In the genomic region with DNA sequence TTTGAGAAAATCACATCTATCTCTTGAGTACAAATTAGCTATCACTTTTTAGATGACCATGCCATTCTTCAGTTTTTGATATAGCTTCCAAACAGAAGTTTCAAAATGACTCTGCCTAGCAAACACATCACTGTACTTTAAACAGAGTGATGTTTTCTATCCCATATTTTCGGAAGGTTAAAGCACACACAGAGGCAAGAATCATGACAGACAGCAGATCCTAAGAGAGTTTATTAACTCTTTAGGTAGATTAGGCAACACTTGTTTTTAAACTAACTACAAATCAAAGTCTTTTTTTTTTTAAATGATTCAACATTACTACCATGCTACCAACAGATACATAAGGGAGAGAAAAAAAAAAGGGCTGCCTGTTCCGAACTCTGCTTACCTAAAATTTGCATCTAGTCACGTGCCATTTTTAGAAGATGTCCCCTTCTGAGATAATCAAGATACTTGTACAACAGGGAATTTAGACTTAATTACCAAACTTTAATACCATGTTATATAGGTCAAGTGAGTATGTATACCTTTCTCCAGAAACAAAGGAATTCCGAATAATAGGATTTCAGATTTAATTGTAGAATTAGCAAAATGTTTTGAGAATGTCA, we compare ENCODE assay signal across 11 cellular contexts. TPM values are rescaled to one million over a fixed set of nuclear protein-coding genes. Genes with fewer than 3 reads are reported as not detected.
DNase-seq lines count a peak whose midpoint lies in the region; ATAC-seq and TF ChIP-seq lines count a peak whose summit lies in the region.
"Had no signal": no experiment of that assay in that cellular context is flagged by ENCODE, and none has a peak within 500 bp of the region (broad histone marks: within the 10 kb centered on the region; RNA-seq: fewer than 3 reads in every experiment).

No MANE protein-coding gene starts in this region.

- peak overlapping the region in 1 of 2 donors; percentile 86 for H3K9ac ChIP-seq in liver (ENCODE audit: low read depth in 1 of 2, low read length in 2 of 2)

- no peaks in the 10 kb centered on the region for H3K9me3 ChIP-seq in adrenal gland (replicated peaks in 1 of 3)
- no peaks in the 10 kb centered on the region for H3K9me3 ChIP-seq in liver (ENCODE audit: control insufficient read depth in 4 of 4, low read length in 3 of 4)
- no peaks in the 10 kb centered on the region for H3K9me3 ChIP-seq in transverse colon

- H3K27me3 ChIP-seq in adrenal gland (no peaks in the 10 kb centered on the region), liver (ENCODE audit: control insufficient read depth in 4 of 4, insufficient read depth in 4 of 4, low read length in 3 of 4) (no peaks in the 10 kb centered on the region), transverse colon (peaks cover 40% of the 10 kb centered on the region)

- H3K27me3 Mint-ChIP-seq in activated naive CD4-positive, alpha-beta T cell treated with anti-CD3 and anti-CD28 coated beads, Interleukin-2, amount 10 ng/mL, durations not matched to agents 7 days and 5 days = peaks cover 17% of the 10 kb centered on the region

- no peak for TF ChIP-seq POLR2A in adrenal gland (IDR thresholded peaks at IDR 0.05)
- no peak for TF ChIP-seq POLR2A in transverse colon (IDR thresholded peaks at IDR 0.05)

- peaks cover 61% of the 10 kb centered on the region for H3K4me1 Mint-ChIP-seq in activated naive CD4-positive, alpha-beta T cell treated with anti-CD3 and anti-CD28 coated beads, Interleukin-2, amount 10 ng/mL, durations not matched to agents 7 days and 5 days

- no peak for DNase-seq in activated naive CD4-positive, alpha-beta T cell treated with anti-CD3 and anti-CD28 coated beads, Interleukin-2, amount 10 ng/mL, durations not matched to agents 7 days and 5 days
- no peak for DNase-seq in activated naive CD4-positive, alpha-beta T cell treated with anti-CD3 and anti-CD28 coated beads, Interleukin-2, amount 50 U/mL, for 16 hours
- DNase-seq in adrenal gland = no peak
- no peak for DNase-seq in transverse colon
- DNase-seq in NCI-H1092 (lab: John Stamatoyannopoulos, UW) = no peak
- no peak for DNase-seq in effector CD8-positive, alpha-beta T cell (lab: John Stamatoyannopoulos, UW)
- DNase-seq: NCI-H187 treated with DMSO at 0.1 percent for 48 hours; stimulated activated CD4-positive, alpha-beta T cell treated with anti-CD3 and anti-CD28 coated beads, Interleukin-12 subunit alpha, Interleukin-12 subunit beta, amount 100 ng/mL, for 4 hours had no signal

- H3K9me3 Mint-ChIP-seq in activated naive CD4-positive, alpha-beta T cell treated with anti-CD3 and anti-CD28 coated beads, Interleukin-2, amount 10 ng/mL, durations not matched to agents 7 days and 5 days = no peaks in the 10 kb centered on the region

- CTCF ChIA-PET in activated naive CD4-positive, alpha-beta T cell treated with anti-CD3 and anti-CD28 coated beads, Interleukin-2, amount 10 ng/mL, durations not matched to agents 7 days and 5 days (lab: Charles Lee) = interaction anchor here (1.0 to 1.1 kb wide), 2 partner anchors 61 to 167 kb away, joined by 3 read pairs; no protein-coding TSS in a partner anchor

- 65 to 71% (median 67%) methylated on average over 4 of the region's 4 CpGs for WGBS in adrenal gland, 4 donors
- 37% methylated on average over 4 of the region's 4 CpGs for WGBS in liver
- WGBS in transverse colon (ENCODE audit: low coverage in 1 of 2), 2 donors = 52 to 71% methylated on average over 4 of the region's 4 CpGs

- H3K36me3 ChIP-seq in adrenal gland (replicated peaks in 1 of 2) = no peaks in the 10 kb centered on the region
- no peaks in the 10 kb centered on the region for H3K36me3 ChIP-seq in liver (ENCODE audit: control insufficient read depth in 4 of 4, insufficient read depth in 3 of 4, low read depth in 1 of 4, low read length in 3 of 4)
- H3K36me3 ChIP-seq in transverse colon = no peaks in the 10 kb centered on the region

- TF ChIP-seq EP300 in transverse colon (IDR thresholded peaks at IDR 0.05; ENCODE audit: low read depth) = no peak

- H3K4me3 ChIP-seq in adrenal gland (peak overlapping the region in 1 of 4 donors; percentile 73), liver (ENCODE audit: low read depth in 1 of 3, low read length in 3 of 3) (peak overlapping the region in 2 of 3 donors; percentile 74 to 99), transverse colon (peak overlapping the region in 2 of 4 donors; percentile 9 to 73)

- TF ChIP-seq RAD21 in liver (IDR thresholded peaks at IDR 0.05) = peak in 1 of 2 donors; percentile 32

- peaks cover 21% of the 10 kb centered on the region for H3K36me3 Mint-ChIP-seq in activated naive CD4-positive, alpha-beta T cell treated with anti-CD3 and anti-CD28 coated beads, Interleukin-2, amount 10 ng/mL, durations not matched to agents 7 days and 5 days

- in situ Hi-C loops in transverse colon (cut with MboI; ENCODE audit: low pct_ligation_motif_present in 1 of 4, low pct_unique_long_range_greater_than_20kb in 1 of 4, low sequenced_read_pairs in 3 of 4) = no loop called here

- H3K4me1 ChIP-seq in adrenal gland (replicated peaks in 1 of 2) (peaks cover 11 to 32% of the 10 kb centered on the region in 2 donors), liver (ENCODE audit: control insufficient read depth in 4 of 4, insufficient read depth in 4 of 4, low read length in 3 of 4) (peaks cover 4 to 19% (median 10%) of the 10 kb centered on the region in 4 donors), transverse colon (peaks cover 0 to 12% (median 2%) of the 10 kb centered on the region in 4 donors)

- ATAC-seq in HG02588 (IDR thresholded peaks at IDR 0.05; ENCODE audit: unreplicated experiment) = no peak

- H3K27ac Mint-ChIP-seq in activated naive CD4-positive, alpha-beta T cell treated with anti-CD3 and anti-CD28 coated beads, Interleukin-2, amount 10 ng/mL, durations not matched to agents 7 days and 5 days = peak overlapping the region; percentile 97

- no peak for TF ChIP-seq CTCF in adrenal gland (IDR thresholded peaks at IDR 0.05)
- TF ChIP-seq CTCF in liver (IDR thresholded peaks at IDR 0.05; ENCODE audit: low read depth, low read length, missing input control) = no peak
- no peak for TF ChIP-seq CTCF in transverse colon (IDR thresholded peaks at IDR 0.05)

- H3K4me3 Mint-ChIP-seq in activated naive CD4-positive, alpha-beta T cell treated with anti-CD3 and anti-CD28 coated beads, Interleukin-2, amount 10 ng/mL, durations not matched to agents 7 days and 5 days = peak overlapping the region; percentile 99

- H3K27ac ChIP-seq in adrenal gland = peak overlapping the region in 4 of 5 donors; percentile 31 to 94 (median 62)
- H3K27ac ChIP-seq in liver (ENCODE audit: low read depth in 1 of 2, low read length in 2 of 2) = no peak overlapping the region
- H3K27ac ChIP-seq in transverse colon = peak overlapping the region; percentile 86 to 95 (median 90)
- H3K27ac ChIP-seq: C4-2B had no signal

- intact Hi-C loops in adrenal gland (cut with DNase I) = no loop called here
- intact Hi-C loops in transverse colon (cut with DNase I; ENCODE audit: low total_unique reads) = no loop called here

TF ChIP-seq in liver, 16 proteins besides CTCF, POLR2A, EP300 and RAD21:
- TF ChIP-seq RXRA (IDR thresholded peaks at IDR 0.05) (no peak), HNF4A (conservative IDR thresholded peaks at IDR 0.05) (peak in 1 of 2 donors; percentile 6)

RNA-seq across cellular contexts. Expression of gene RBMS1, which starts 2.7 kb away (rescaled TPM):
- total RNA-seq in adrenal gland = 10 to 100 TPM; 24.2 to 62.1 (median 45.2) TPM
- polyA plus RNA-seq in adrenal gland = 10 to 100 TPM; 26.4 to 54.7 (median 29.9) TPM
- 10 to 100 TPM; 17.1 to 23.5 TPM for total RNA-seq in liver
- 10 to 100 TPM in 1 of 2 donors, 1 to 10 TPM in 1; 7.9 to 13.9 TPM for polyA plus RNA-seq in liver
- total RNA-seq in transverse colon = 10 to 100 TPM; 13.5 to 31.6 (median 23.0) TPM

Comparison
In these comparisons a context has a peak if more than half of its experiments do, and no peak if none do; other contexts are left out.
1. H3K27ac ChIP-seq: peak in adrenal gland (4 of 5) and transverse colon (4 of 4); none in liver (0 of 2).